In genomic region chr15:61124195-61124594, GRCh38 we compare ENCODE assay signal across 7 cellular contexts.
"Had no signal": no experiment of that assay in that cellular context is flagged by ENCODE, and none has a peak within 500 bp of the region (broad histone marks: within the 10 kb centered on the region; RNA-seq: fewer than 3 reads in every experiment).

No MANE protein-coding gene starts in this region.

- H3K4me1 Mint-ChIP-seq: IgD-negative memory B cell had no signal

- H3K27ac ChIP-seq: HL-60 had no signal

- ATAC-seq: HepG2, K562 had no signal

- H3K4me3 Mint-ChIP-seq: IgD-negative memory B cell had no signal

- H3K36me3 Mint-ChIP-seq: IgD-negative memory B cell had no signal

- DNase-seq: IMR-90, KBM-7, KG1 had no signal

- H3K4me3 ChIP-seq: K562 had no signal

- H3K27me3 Mint-ChIP-seq: IgD-negative memory B cell had no signal
